ENCODE assay signal across 10 cellular contexts in the genomic region with DNA sequence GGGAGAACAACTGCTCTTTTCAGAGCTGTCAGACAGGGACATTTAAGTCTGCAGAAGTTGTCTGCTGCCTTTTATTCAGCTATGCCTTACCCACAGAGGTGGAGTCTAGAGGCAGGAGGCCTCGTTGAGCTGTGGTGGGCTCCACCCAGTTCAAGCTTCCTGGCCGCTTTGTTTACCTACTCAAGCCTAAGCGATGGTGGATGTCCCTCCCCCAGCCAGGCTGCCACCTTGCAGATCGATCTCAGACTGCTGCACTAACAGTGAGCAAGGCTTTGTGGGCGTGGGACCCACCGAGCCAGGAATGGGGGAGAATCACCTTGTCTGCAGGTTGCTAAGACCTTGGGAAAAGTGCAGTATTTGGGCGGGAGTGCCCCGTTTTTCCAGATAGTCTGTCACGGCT. TPM values are rescaled to one million over a fixed set of nuclear protein-coding genes. Genes with fewer than 3 reads are reported as not detected.
"Had no signal": no experiment of that assay in that cellular context is flagged by ENCODE, and none has a peak within 500 bp of the region (broad histone marks: within the 10 kb centered on the region; RNA-seq: fewer than 3 reads in every experiment).

No MANE protein-coding gene starts in this region.

RNA-seq across cellular contexts. Expression of gene PAX9, which starts 37.8 kb away (rescaled TPM):
- total RNA-seq: activated CD4-positive, alpha-beta T cell treated with anti-CD3 and anti-CD28 coated beads for 36 hours; activated CD4-positive, alpha-beta T cell treated with anti-CD3 and anti-CD28 coated beads, Interleukin-2, amount 10 ng/mL, durations not matched to agents 7 days and 5 days; activated CD8-positive, alpha-beta T cell treated with anti-CD3 and anti-CD28 coated beads, Interleukin-2, amount 10 ng/mL, durations not matched to agents 7 days and 5 days; activated naive CD8-positive, alpha-beta T cell treated with anti-CD3 and anti-CD28 coated beads, Interleukin-2, amount 10 ng/mL, durations not matched to agents 7 days and 5 days; activated T-helper 2 cell treated with anti-CD3 and anti-CD28 coated beads, Interferon-gamma antibody, Interleukin-2, Interleukin-4, amounts not matched to agents 10 μg/mL and 5 μg/mL and 100 μg/mL, durations not matched to agents 14 hours and 24 hours and 36 hours; ascending aorta; cardiac muscle cell; Right ventricle myocardium superior; SJCRH30; WTC11 had no signal
